ENCODE assay signal across 14 cellular contexts in the genomic region with DNA sequence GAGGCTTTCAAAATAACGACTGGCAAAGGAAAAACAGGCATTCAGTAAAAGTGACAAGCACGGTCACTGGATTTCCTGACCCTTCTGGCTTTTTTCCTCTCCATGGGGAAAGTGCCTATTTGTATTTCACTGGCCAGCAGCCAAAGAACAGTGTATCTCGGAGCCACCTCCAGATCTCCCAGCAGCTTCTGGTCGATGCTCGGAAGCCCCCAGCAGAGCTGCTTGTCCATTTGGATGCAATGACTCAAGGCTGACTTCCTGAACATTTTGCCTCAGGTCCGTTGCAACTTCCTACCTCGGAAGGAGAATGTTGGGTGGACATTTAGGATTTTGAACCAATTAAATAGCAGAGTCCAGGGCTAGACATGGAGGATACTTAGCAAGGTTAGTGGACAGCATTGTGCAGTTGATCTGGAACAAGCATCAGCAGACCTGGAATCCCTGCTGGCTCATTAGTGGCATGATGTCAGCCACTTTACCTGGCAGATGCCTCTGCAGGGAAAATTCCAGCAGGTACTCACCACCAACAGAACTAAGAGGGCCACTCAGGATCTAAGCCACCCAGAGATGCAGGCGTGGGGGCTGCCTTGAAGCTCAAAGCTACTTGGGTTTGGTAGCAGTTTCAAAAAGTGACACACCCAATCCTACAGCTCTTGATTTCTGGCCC. TPM values are rescaled to one million over a fixed set of nuclear protein-coding genes. Genes with fewer than 3 reads are reported as not detected.
DNase-seq lines count a peak whose midpoint lies in the region; ATAC-seq and TF ChIP-seq lines count a peak whose summit lies in the region.
"Had no signal": no experiment of that assay in that cellular context is flagged by ENCODE, and none has a peak within 500 bp of the region (broad histone marks: within the 10 kb centered on the region; RNA-seq: fewer than 3 reads in every experiment).

No MANE protein-coding gene starts in this region.

- H3K27ac ChIP-seq in Peyer's patch (peak overlapping the region; percentile 51 to 78 (median 70)), lower lobe of right lung (peak overlapping the region; percentile 88), temporal lobe (ENCODE audit: low read depth, low read length) (peak overlapping the region; percentile 96)
- H3K27ac ChIP-seq: HL-60, ovary had no signal

- TF ChIP-seq CTCF in Peyer's patch (IDR thresholded peaks at IDR 0.05) (no peak), lower lobe of right lung (IDR thresholded peaks at IDR 0.05) (no peak)

- H3K4me1 ChIP-seq in Peyer's patch (peaks cover 0 to 6% (median 0%) of the 10 kb centered on the region in 4 donors), lower lobe of right lung (no peaks in the 10 kb centered on the region)

- H3K4me1 Mint-ChIP-seq in stimulated activated naive CD8-positive, alpha-beta T cell treated with anti-CD3 and anti-CD28 coated beads, Interleukin-15, amount 100 ng/mL, for 72 hours = no peaks in the 10 kb centered on the region
- no peaks in the 10 kb centered on the region for H3K4me1 Mint-ChIP-seq in effector memory CD8-positive, alpha-beta T cell (ENCODE audit: low read depth in 2 of 2)
- H3K4me1 Mint-ChIP-seq: CD4-positive, CD25-positive, alpha-beta regulatory T cell; stimulated activated naive B cell treated with anti-CD40 and anti-IgM and Interleukin-4, amounts not matched to agents 10 μg/mL and 1 μg/mL and 100 μg/mL, for 72 hours had no signal

- H3K27me3 ChIP-seq in Peyer's patch (no peaks in the 10 kb centered on the region), lower lobe of right lung (ENCODE audit: low read depth) (no peaks in the 10 kb centered on the region)
- H3K27me3 ChIP-seq: ovary had no signal

- TF ChIP-seq POLR2A in Peyer's patch (IDR thresholded peaks at IDR 0.05) = no peak

- peaks cover 8% of the 10 kb centered on the region for H3K36me3 Mint-ChIP-seq in effector memory CD8-positive, alpha-beta T cell (ENCODE audit: insufficient read depth)
- H3K36me3 Mint-ChIP-seq: CD4-positive, CD25-positive, alpha-beta regulatory T cell; stimulated activated naive B cell treated with anti-CD40 and anti-IgM and Interleukin-4, amounts not matched to agents 10 μg/mL and 1 μg/mL and 100 μg/mL, for 72 hours had no signal

- no peaks in the 10 kb centered on the region for H3K36me3 ChIP-seq in Peyer's patch
- peaks cover 4% of the 10 kb centered on the region for H3K36me3 ChIP-seq in lower lobe of right lung
- H3K36me3 ChIP-seq: ovary had no signal

- peak in 1 of 2 donors; percentile 17 for ATAC-seq in lower lobe of right lung
- no peak for ATAC-seq in stimulated activated naive CD8-positive, alpha-beta T cell treated with anti-CD3 and anti-CD28 coated beads, Interleukin-15, amount 100 ng/mL, for 72 hours
- ATAC-seq in effector memory CD8-positive, alpha-beta T cell (replicated peaks) = no peak
- ATAC-seq: activated CD4-positive, CD25-positive, alpha-beta regulatory T cell treated with anti-CD3 and anti-CD28 coated beads, Interleukin-2, amount 50 U/mL, for 24 hours; stimulated activated naive B cell treated with anti-CD40 and anti-IgM and Interleukin-4, amounts not matched to agents 10 μg/mL and 1 μg/mL and 100 μg/mL, for 72 hours had no signal

- no peak overlapping the region for H3K4me3 Mint-ChIP-seq in stimulated activated naive CD8-positive, alpha-beta T cell treated with anti-CD3 and anti-CD28 coated beads, Interleukin-15, amount 100 ng/mL, for 72 hours
- H3K4me3 Mint-ChIP-seq in effector memory CD8-positive, alpha-beta T cell = no peak overlapping the region
- H3K4me3 Mint-ChIP-seq: CD4-positive, CD25-positive, alpha-beta regulatory T cell; stimulated activated naive B cell treated with anti-CD40 and anti-IgM and Interleukin-4, amounts not matched to agents 10 μg/mL and 1 μg/mL and 100 μg/mL, for 72 hours had no signal

- DNase-seq in Peyer's patch (no peak), cerebellar cortex (ENCODE audit: low spot score) (peak; percentile 88), lower lobe of right lung (no peak), GM19240 (ENCODE audit: insufficient read length, low spot score) (no peak)
- no peak for DNase-seq in stimulated activated naive CD8-positive, alpha-beta T cell treated with anti-CD3 and anti-CD28 coated beads, Interleukin-15, amount 100 ng/mL, for 72 hours
- no peak for DNase-seq in effector memory CD8-positive, alpha-beta T cell
- DNase-seq: activated T-cell treated with anti-CD3 and anti-CD28 coated beads, Interleukin-2, amount 50 U/mL, for 1 hour; CD4-positive, CD25-positive, alpha-beta regulatory T cell; ovary; stimulated activated CD4-positive, alpha-beta T cell treated with anti-CD3 and anti-CD28 coated beads, Interleukin-4, amount 100 ng/mL, for 24 hours; stimulated activated naive B cell treated with anti-CD40 and anti-IgM and Interleukin-4, amounts not matched to agents 10 μg/mL and 1 μg/mL and 100 μg/mL, for 72 hours had no signal

- intact Hi-C loops in lower lobe of right lung (cut with DNase I) = loop anchor here (10.0 kb wide), 1 partner anchor 49 kb away; no protein-coding TSS in a partner anchor

- peak overlapping the region; percentile 14 to 43 (median 22) for H3K4me3 ChIP-seq in Peyer's patch
- H3K4me3 ChIP-seq in lower lobe of right lung = peak overlapping the region; percentile 52
- H3K4me3 ChIP-seq: ovary had no signal

- no peaks in the 10 kb centered on the region for H3K9me3 Mint-ChIP-seq in stimulated activated naive CD8-positive, alpha-beta T cell treated with anti-CD3 and anti-CD28 coated beads, Interleukin-15, amount 100 ng/mL, for 72 hours
- H3K9me3 Mint-ChIP-seq in effector memory CD8-positive, alpha-beta T cell = no peaks in the 10 kb centered on the region
- H3K9me3 Mint-ChIP-seq: CD4-positive, CD25-positive, alpha-beta regulatory T cell; stimulated activated naive B cell treated with anti-CD40 and anti-IgM and Interleukin-4, amounts not matched to agents 10 μg/mL and 1 μg/mL and 100 μg/mL, for 72 hours had no signal

- H3K27me3 Mint-ChIP-seq in stimulated activated naive CD8-positive, alpha-beta T cell treated with anti-CD3 and anti-CD28 coated beads, Interleukin-15, amount 100 ng/mL, for 72 hours = peaks cover 12% of the 10 kb centered on the region
- H3K27me3 Mint-ChIP-seq in effector memory CD8-positive, alpha-beta T cell = peaks cover 6 to 61% of the 10 kb centered on the region in 2 donors

- no peak overlapping the region for H3K27ac Mint-ChIP-seq in stimulated activated naive CD8-positive, alpha-beta T cell treated with anti-CD3 and anti-CD28 coated beads, Interleukin-15, amount 100 ng/mL, for 72 hours
- H3K27ac Mint-ChIP-seq in effector memory CD8-positive, alpha-beta T cell = no peak overlapping the region
- H3K27ac Mint-ChIP-seq: CD4-positive, CD25-positive, alpha-beta regulatory T cell; stimulated activated naive B cell treated with anti-CD40 and anti-IgM and Interleukin-4, amounts not matched to agents 10 μg/mL and 1 μg/mL and 100 μg/mL, for 72 hours had no signal

- H3K9me3 ChIP-seq in Peyer's patch = no peaks in the 10 kb centered on the region
- H3K9me3 ChIP-seq in lower lobe of right lung = no peaks in the 10 kb centered on the region
- H3K9me3 ChIP-seq: ovary had no signal

RNA-seq across cellular contexts. Expression of gene FAM107A, which starts 1.1 kb away (rescaled TPM):
- total RNA-seq in Peyer's patch (10 to 100 TPM; 11.0 to 93.3 (median 24.3) TPM), lower lobe of right lung (74.5 TPM), temporal lobe (32.2 TPM)
- total RNA-seq: CD4-positive, CD25-positive, alpha-beta regulatory T cell had no signal

RNA-seq across cellular contexts. Expression of gene ACOX2, which starts 39.1 kb away (rescaled TPM):
- total RNA-seq in Peyer's patch (100 to 1,000 TPM in 3 of 4 donors, 10 to 100 TPM in 1; 54.5 to 162 (median 142) TPM), lower lobe of right lung (20.2 TPM), temporal lobe (0.98 TPM)
- total RNA-seq: CD4-positive, CD25-positive, alpha-beta regulatory T cell had no signal

Comparison
In these comparisons a context has a peak if more than half of its experiments do, and no peak if none do; other contexts are left out.
1. RNA of gene ACOX2, which starts 39.1 kb away (total RNA-seq): 54.5 to 162 TPM in Peyer's patch and 20.2 TPM in lower lobe of right lung (single experiment); 0.98 TPM in temporal lobe (single experiment); every median in the first group is over 10 times any median in the second.
2. Peak in every context shown above with its lines, with median percentiles within 50 percentile points of each other: H3K27ac ChIP-seq.